ENCODE assay signal across 23 cellular contexts in the genomic region with DNA sequence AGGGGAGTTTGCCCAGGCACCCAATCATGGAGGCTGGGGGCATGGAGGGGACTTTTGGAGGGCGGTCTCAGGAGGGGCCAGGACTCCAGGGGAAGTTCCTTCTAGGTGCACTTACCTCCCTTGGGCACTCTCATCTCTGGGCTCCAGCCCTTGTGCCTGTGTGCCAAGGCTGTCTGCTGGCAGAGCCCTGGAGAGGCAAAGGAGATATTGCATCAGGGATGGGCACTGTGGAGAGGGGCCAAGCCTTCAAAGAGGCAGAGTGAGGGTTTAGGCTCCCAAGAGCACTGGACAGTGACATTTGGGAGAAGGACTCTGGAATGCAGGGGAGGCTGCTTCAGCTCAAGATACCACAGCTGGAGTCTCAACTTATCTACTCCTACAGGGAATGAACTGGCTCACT. TPM values are rescaled to one million over a fixed set of nuclear protein-coding genes. Genes with fewer than 3 reads are reported as not detected.
DNase-seq lines count a peak whose midpoint lies in the region; ATAC-seq and TF ChIP-seq lines count a peak whose summit lies in the region.
"Had no signal": no experiment of that assay in that cellular context is flagged by ENCODE, and none has a peak within 500 bp of the region (broad histone marks: within the 10 kb centered on the region; RNA-seq: fewer than 3 reads in every experiment).

No MANE protein-coding gene starts in this region.

- peaks cover 3% of the 10 kb centered on the region for H3K4me1 ChIP-seq in CD4-positive, CD25-positive, alpha-beta regulatory T cell (ENCODE audit: control insufficient read depth, insufficient read depth, low read length, poor library complexity, severe bottlenecking)
- H3K4me1 ChIP-seq: parathyroid adenoma had no signal

- no peak overlapping the region for H3K4me3 ChIP-seq in CD4-positive, CD25-positive, alpha-beta regulatory T cell (ENCODE audit: low read depth, low read length)
- H3K4me3 ChIP-seq: body of pancreas, heart right ventricle had no signal

- H3K4me1 Mint-ChIP-seq in activated CD4-positive, alpha-beta T cell treated with anti-CD3 and anti-CD28 coated beads, Interleukin-2, amount 10 ng/mL, durations not matched to agents 7 days and 5 days: peaks cover 45% of the 10 kb centered on the region
- H3K4me1 Mint-ChIP-seq in CD4-positive, CD25-positive, alpha-beta regulatory T cell: peaks cover 0 to 30% (median 10%) of the 10 kb centered on the region in 4 donors
- H3K4me1 Mint-ChIP-seq in activated naive CD8-positive, alpha-beta T cell treated with anti-CD3 and anti-CD28 coated beads for 36 hours: peaks cover 40% of the 10 kb centered on the region
- peaks cover 43 to 47% of the 10 kb centered on the region in 2 donors for H3K4me1 Mint-ChIP-seq in natural killer cell treated with Interleukin-12 subunit alpha and Interleukin-12 subunit beta and Interleukin-15 and Interleukin-18, amount 100 ng/mL, for 72 hours (ENCODE audit: low read depth in 2 of 2)

- H3K9me3 ChIP-seq in CD4-positive, CD25-positive, alpha-beta regulatory T cell (ENCODE audit: control insufficient read depth in 2 of 2, low read length in 2 of 2): no peaks in the 10 kb centered on the region
- H3K9me3 ChIP-seq: body of pancreas, heart right ventricle had no signal

- peaks cover 26% of the 10 kb centered on the region for H3K36me3 Mint-ChIP-seq in activated CD4-positive, alpha-beta T cell treated with anti-CD3 and anti-CD28 coated beads, Interleukin-2, amount 10 ng/mL, durations not matched to agents 7 days and 5 days (ENCODE audit: low read depth)
- H3K36me3 Mint-ChIP-seq in CD4-positive, CD25-positive, alpha-beta regulatory T cell: peaks cover 11% of the 10 kb centered on the region
- peaks cover 31% of the 10 kb centered on the region for H3K36me3 Mint-ChIP-seq in activated naive CD8-positive, alpha-beta T cell treated with anti-CD3 and anti-CD28 coated beads for 36 hours
- peaks cover 12% of the 10 kb centered on the region for H3K36me3 Mint-ChIP-seq in natural killer cell treated with Interleukin-12 subunit alpha and Interleukin-12 subunit beta and Interleukin-15 and Interleukin-18, amount 100 ng/mL, for 72 hours

- POLR2A ChIA-PET in activated CD4-positive, alpha-beta T cell treated with anti-CD3 and anti-CD28 coated beads, Interleukin-2, amount 10 ng/mL, durations not matched to agents 7 days and 5 days (lab: Charles Lee): no interaction called here

- no peak for ATAC-seq in CD4-positive, CD25-positive, alpha-beta regulatory T cell (ENCODE audit: low read depth in 2 of 2)
- no peak for ATAC-seq in natural killer cell treated with Interleukin-12 subunit alpha and Interleukin-12 subunit beta and Interleukin-15 and Interleukin-18, amount 100 ng/mL, for 72 hours
- ATAC-seq in GM18505 (IDR thresholded peaks at IDR 0.05; ENCODE audit: unreplicated experiment): no peak
- ATAC-seq: body of pancreas, sciatic nerve had no signal

- H3K36me3 ChIP-seq in CD4-positive, CD25-positive, alpha-beta regulatory T cell (ENCODE audit: control insufficient read depth, insufficient read depth, low read length): peaks cover 21% of the 10 kb centered on the region

- H3K27ac ChIP-seq in CD4-positive, CD25-positive, alpha-beta regulatory T cell (ENCODE audit: insufficient read depth, low read length, poor library complexity, severe bottlenecking): no peak overlapping the region
- H3K27ac ChIP-seq: KMS-11, parathyroid adenoma had no signal

- H3K27ac Mint-ChIP-seq in activated CD4-positive, alpha-beta T cell treated with anti-CD3 and anti-CD28 coated beads, Interleukin-2, amount 10 ng/mL, durations not matched to agents 7 days and 5 days: peak overlapping the region; percentile 57
- peak overlapping the region in 2 of 3 donors; percentile 25 to 41 for H3K27ac Mint-ChIP-seq in CD4-positive, CD25-positive, alpha-beta regulatory T cell
- H3K27ac Mint-ChIP-seq in activated naive CD8-positive, alpha-beta T cell treated with anti-CD3 and anti-CD28 coated beads for 36 hours: peak overlapping the region; percentile 45
- peak overlapping the region; percentile 63 to 80 for H3K27ac Mint-ChIP-seq in natural killer cell treated with Interleukin-12 subunit alpha and Interleukin-12 subunit beta and Interleukin-15 and Interleukin-18, amount 100 ng/mL, for 72 hours

- no peaks in the 10 kb centered on the region for H3K27me3 Mint-ChIP-seq in activated CD4-positive, alpha-beta T cell treated with anti-CD3 and anti-CD28 coated beads, Interleukin-2, amount 10 ng/mL, durations not matched to agents 7 days and 5 days
- no peaks in the 10 kb centered on the region for H3K27me3 Mint-ChIP-seq in CD4-positive, CD25-positive, alpha-beta regulatory T cell
- no peaks in the 10 kb centered on the region for H3K27me3 Mint-ChIP-seq in activated naive CD8-positive, alpha-beta T cell treated with anti-CD3 and anti-CD28 coated beads for 36 hours
- H3K27me3 Mint-ChIP-seq in natural killer cell treated with Interleukin-12 subunit alpha and Interleukin-12 subunit beta and Interleukin-15 and Interleukin-18, amount 100 ng/mL, for 72 hours: no peaks in the 10 kb centered on the region

- CTCF ChIA-PET in activated CD4-positive, alpha-beta T cell treated with anti-CD3 and anti-CD28 coated beads, Interleukin-2, amount 10 ng/mL, durations not matched to agents 7 days and 5 days (lab: Charles Lee): interaction anchor here (1.2 kb wide), 1 partner anchor 9 kb away, joined by 6 read pairs; no protein-coding TSS in a partner anchor

- no peak for DNase-seq in activated CD4-positive, alpha-beta T cell treated with anti-CD3 and anti-CD28 coated beads, Interleukin-2, amount 10 ng/mL, durations not matched to agents 7 days and 5 days
- DNase-seq in activated CD4-positive, alpha-beta T cell treated with anti-CD3 and anti-CD28 coated beads for 1 hour: no peak
- DNase-seq in CD4-positive, CD25-positive, alpha-beta regulatory T cell: no peak
- no peak for DNase-seq in activated naive CD8-positive, alpha-beta T cell treated with anti-CD3 and anti-CD28 coated beads for 36 hours
- DNase-seq in natural killer cell treated with Interleukin-12 subunit alpha and Interleukin-12 subunit beta and Interleukin-15 and Interleukin-18, amount 100 ng/mL, for 72 hours (ENCODE audit: low spot score): no peak
- no peak for DNase-seq in NCI-H1436 treated with DMSO at 0.1 percent for 48 hours (lab: John Stamatoyannopoulos, UW)
- DNase-seq in midbrain (lab: John Stamatoyannopoulos, UW): no peak
- DNase-seq: activated CD8-positive, alpha-beta memory T cell treated with anti-CD3 and anti-CD28 coated beads, Interleukin-2, amount 50 U/mL, for 4 hours; AML-193; body of pancreas; Calu3; effector CD8-positive, alpha-beta T cell; foreskin fibroblast; heart right ventricle; left cardiac atrium; NCI-H146; NCI-H446 treated with DMSO at 0.1 percent for 48 hours; SHP77; trophoblast cell had no signal

- H3K4me3 Mint-ChIP-seq in activated CD4-positive, alpha-beta T cell treated with anti-CD3 and anti-CD28 coated beads, Interleukin-2, amount 10 ng/mL, durations not matched to agents 7 days and 5 days: no peak overlapping the region
- H3K4me3 Mint-ChIP-seq in CD4-positive, CD25-positive, alpha-beta regulatory T cell: no peak overlapping the region
- no peak overlapping the region for H3K4me3 Mint-ChIP-seq in activated naive CD8-positive, alpha-beta T cell treated with anti-CD3 and anti-CD28 coated beads for 36 hours
- H3K4me3 Mint-ChIP-seq in natural killer cell treated with Interleukin-12 subunit alpha and Interleukin-12 subunit beta and Interleukin-15 and Interleukin-18, amount 100 ng/mL, for 72 hours: no peak overlapping the region

- no peaks in the 10 kb centered on the region for H3K27me3 ChIP-seq in CD4-positive, CD25-positive, alpha-beta regulatory T cell (ENCODE audit: control insufficient read depth, insufficient read depth, low read length)
- H3K27me3 ChIP-seq: body of pancreas, heart right ventricle had no signal

- TF ChIP-seq POLR2A in GM18505 (IDR thresholded peaks at IDR 0.05; ENCODE audit: borderline replicate concordance, extremely low read depth, insufficient read depth, insufficient read length): no peak

- peaks cover 6% of the 10 kb centered on the region for H3K9me3 Mint-ChIP-seq in activated CD4-positive, alpha-beta T cell treated with anti-CD3 and anti-CD28 coated beads, Interleukin-2, amount 10 ng/mL, durations not matched to agents 7 days and 5 days
- H3K9me3 Mint-ChIP-seq in CD4-positive, CD25-positive, alpha-beta regulatory T cell: no peaks in the 10 kb centered on the region
- peaks cover 3% of the 10 kb centered on the region for H3K9me3 Mint-ChIP-seq in activated naive CD8-positive, alpha-beta T cell treated with anti-CD3 and anti-CD28 coated beads for 36 hours
- no peaks in the 10 kb centered on the region for H3K9me3 Mint-ChIP-seq in natural killer cell treated with Interleukin-12 subunit alpha and Interleukin-12 subunit beta and Interleukin-15 and Interleukin-18, amount 100 ng/mL, for 72 hours

RNA-seq across cellular contexts. Expression of a gene that starts 32.2 kb away (rescaled TPM):
- total RNA-seq in activated CD4-positive, alpha-beta T cell treated with anti-CD3 and anti-CD28 coated beads, Interleukin-2, amount 10 ng/mL, durations not matched to agents 7 days and 5 days: 10 to 100 TPM; 52.5 to 58.5 TPM
- total RNA-seq in CD4-positive, CD25-positive, alpha-beta regulatory T cell: 109 TPM
- polyA plus RNA-seq in CD4-positive, CD25-positive, alpha-beta regulatory T cell: 10 to 100 TPM; 31.9 to 43.7 (median 39.2) TPM
- 10 to 100 TPM; 45.9 to 50.1 TPM for total RNA-seq in activated naive CD8-positive, alpha-beta T cell treated with anti-CD3 and anti-CD28 coated beads for 36 hours
- total RNA-seq in natural killer cell treated with Interleukin-12 subunit alpha and Interleukin-12 subunit beta and Interleukin-15 and Interleukin-18, amount 100 ng/mL, for 72 hours: 10 to 100 TPM; 56.5 to 57.7 TPM

RNA-seq across cellular contexts. Expression of a gene that starts 45.4 kb away (rescaled TPM):
- total RNA-seq in activated CD4-positive, alpha-beta T cell treated with anti-CD3 and anti-CD28 coated beads, Interleukin-2, amount 10 ng/mL, durations not matched to agents 7 days and 5 days: 10 to 100 TPM; 25.9 to 26.3 TPM
- 36.0 TPM for total RNA-seq in CD4-positive, CD25-positive, alpha-beta regulatory T cell
- polyA plus RNA-seq in CD4-positive, CD25-positive, alpha-beta regulatory T cell: 10 to 100 TPM; 48.1 to 64.6 (median 59.3) TPM
- 10 to 100 TPM; 32.1 to 35.0 TPM for total RNA-seq in activated naive CD8-positive, alpha-beta T cell treated with anti-CD3 and anti-CD28 coated beads for 36 hours
- 10 to 100 TPM; 43.1 to 43.6 TPM for total RNA-seq in natural killer cell treated with Interleukin-12 subunit alpha and Interleukin-12 subunit beta and Interleukin-15 and Interleukin-18, amount 100 ng/mL, for 72 hours
